ENCODE assay signal across 12 cellular contexts in genomic region chr11:104694259-104695070, GRCh38.
A peak's percentile ranks its signal among the peaks of the same experiment; 100 is the strongest.
DNase-seq lines count a peak whose midpoint lies in the region; FAIRE-seq and TF ChIP-seq lines count a peak whose summit lies in the region.
"Had no signal": no experiment of that assay in that cellular context is flagged by ENCODE, and none has a peak within 500 bp of the region (broad histone marks: within the 10 kb centered on the region; RNA-seq: fewer than 3 reads in every experiment).

No MANE protein-coding gene starts in this region.

- H3K36me3 Mint-ChIP-seq in astrocyte (ENCODE audit: low read depth, unreplicated experiment) = no peaks in the 10 kb centered on the region
- H3K36me3 Mint-ChIP-seq: stimulated activated effector memory CD8-positive, alpha-beta T cell treated with anti-CD3 and anti-CD28 coated beads, Interleukin-12 subunit alpha, Interleukin-12 subunit beta, amount 100 ng/mL, for 72 hours had no signal

- H3K27ac ChIP-seq in astrocyte (ENCODE audit: low read depth, low read length) = peak overlapping the region; percentile 75

- no peaks in the 10 kb centered on the region for H3K79me2 ChIP-seq in astrocyte (ENCODE audit: insufficient read depth, low read length)

- no peaks in the 10 kb centered on the region for H3K9me3 ChIP-seq in astrocyte (ENCODE audit: insufficient read depth, low read depth, low read length)

- no peak for TF ChIP-seq POLR2A in GM12892 (IDR thresholded peaks at IDR 0.05; ENCODE audit: low read depth, low read length)

- H3K9ac ChIP-seq in astrocyte (ENCODE audit: low read length) = peak overlapping the region; percentile 53
- H3K9ac ChIP-seq: BLaER1 treated with 17β-estradiol and CSF1 and Interleukin-3, amounts not matched to agents 10 nM and 100 nM had no signal

- H3K27me3 ChIP-seq in astrocyte (ENCODE audit: insufficient read depth, low read length) = no peaks in the 10 kb centered on the region
- H3K27me3 ChIP-seq: BLaER1 treated with 17β-estradiol and CSF1 and Interleukin-3, amounts not matched to agents 10 nM and 100 nM had no signal

- no peaks in the 10 kb centered on the region for H4K20me1 ChIP-seq in astrocyte (ENCODE audit: insufficient read depth, low read length)
- H4K20me1 ChIP-seq: BLaER1 treated with 17β-estradiol and CSF1 and Interleukin-3, amounts not matched to agents 10 nM and 100 nM had no signal

- H3K27ac Mint-ChIP-seq in astrocyte (ENCODE audit: unreplicated experiment) = peak overlapping the region; percentile 1
- H3K27ac Mint-ChIP-seq: activated T-cell treated with anti-CD3 and anti-CD28 coated beads, Interleukin-2, amount 50 U/mL, for 24 hours; stimulated activated effector memory CD8-positive, alpha-beta T cell treated with anti-CD3 and anti-CD28 coated beads, Interleukin-12 subunit alpha, Interleukin-12 subunit beta, amount 100 ng/mL, for 72 hours had no signal

- no peak for TF ChIP-seq CTCF in astrocyte (IDR thresholded peaks at IDR 0.05; ENCODE audit: insufficient read depth, low read depth, low read length)

- H2AFZ ChIP-seq in astrocyte (ENCODE audit: low read depth, low read length) = peak overlapping the region; percentile 53

- no peaks in the 10 kb centered on the region for H3K27me3 Mint-ChIP-seq in astrocyte (ENCODE audit: low read depth, unreplicated experiment)
- H3K27me3 Mint-ChIP-seq: activated T-cell treated with anti-CD3 and anti-CD28 coated beads, Interleukin-2, amount 50 U/mL, for 24 hours had no signal

- no peak for FAIRE-seq in astrocyte (lab: Jason Lieb, UNC)
- FAIRE-seq in GM12892 (lab: Jason Lieb, UNC) = no peak

- peaks cover 11% of the 10 kb centered on the region for H3K4me1 Mint-ChIP-seq in astrocyte (ENCODE audit: low read depth, unreplicated experiment)
- H3K4me1 Mint-ChIP-seq: stimulated activated effector memory CD8-positive, alpha-beta T cell treated with anti-CD3 and anti-CD28 coated beads, Interleukin-12 subunit alpha, Interleukin-12 subunit beta, amount 100 ng/mL, for 72 hours had no signal

- no peaks in the 10 kb centered on the region for H3K9me3 Mint-ChIP-seq in astrocyte (ENCODE audit: unreplicated experiment)

- peaks cover 5% of the 10 kb centered on the region for H3K4me1 ChIP-seq in astrocyte (ENCODE audit: insufficient read depth, low read length)

- H3K4me3 ChIP-seq in astrocyte (ENCODE audit: insufficient read depth, low read depth, low read length) = peak overlapping the region; percentile 31
- H3K4me3 ChIP-seq: BLaER1 treated with 17β-estradiol and CSF1 and Interleukin-3, amounts not matched to agents 10 nM and 100 nM had no signal

- DNase-seq in AG20443 (ENCODE audit: low spot score) (peak; percentile 38), LHCN-M2 (ENCODE audit: low read depth) (peak; percentile 37), astrocyte (ENCODE audit: low read depth) (peak; percentile 99), kidney tubule cell (ENCODE audit: low spot score) (peak; percentile 86), NCI-H524 treated with DMSO at 0.1 percent for 48 hours (lab: John Stamatoyannopoulos, UW) (no peak), GM12892 (ENCODE audit: insufficient read length) (no peak)
- DNase-seq in activated CD4-positive, CD25-positive, alpha-beta regulatory T cell treated with anti-CD3 and anti-CD28 coated beads, Interleukin-2, amount 50 U/mL, for 72 hours = no peak
- no peak for DNase-seq in activated T-cell treated with anti-CD3 and anti-CD28 coated beads, Interleukin-2, amount 50 U/mL, for 48 hours
- DNase-seq: activated T-cell treated with anti-CD3 and anti-CD28 coated beads, Interleukin-2, amount 50 U/mL, for 24 hours; Karpas-422 had no signal

- H3K4me2 ChIP-seq in astrocyte (ENCODE audit: low read length) = peak overlapping the region; percentile 71

- H3K36me3 ChIP-seq in astrocyte (ENCODE audit: insufficient read depth, low read length) = no peaks in the 10 kb centered on the region
- H3K36me3 ChIP-seq: BLaER1 treated with 17β-estradiol and CSF1 and Interleukin-3, amounts not matched to agents 10 nM and 100 nM had no signal

- H3K4me3 Mint-ChIP-seq in astrocyte (ENCODE audit: unreplicated experiment) = no peak overlapping the region
- H3K4me3 Mint-ChIP-seq: activated T-cell treated with anti-CD3 and anti-CD28 coated beads, Interleukin-2, amount 50 U/mL, for 24 hours; stimulated activated effector memory CD8-positive, alpha-beta T cell treated with anti-CD3 and anti-CD28 coated beads, Interleukin-12 subunit alpha, Interleukin-12 subunit beta, amount 100 ng/mL, for 72 hours had no signal

Comparison
In these comparisons a context has a peak if more than half of its experiments do, and no peak if none do; other contexts are left out.
1. DNase-seq: peak in AG20443 (single experiment), LHCN-M2 (single experiment), astrocyte (single experiment) and kidney tubule cell (single experiment); none in activated CD4-positive, CD25-positive, alpha-beta regulatory T cell treated with anti-CD3 and anti-CD28 coated beads, Interleukin-2, amount 50 U/mL, for 72 hours (single experiment), activated T-cell treated with anti-CD3 and anti-CD28 coated beads, Interleukin-2, amount 50 U/mL, for 48 hours (0 of 2), NCI-H524 treated with DMSO at 0.1 percent for 48 hours (single experiment) and GM12892 (single experiment).